Comparison of ENCODE assay signal across 10 cellular contexts in the genomic region with DNA sequence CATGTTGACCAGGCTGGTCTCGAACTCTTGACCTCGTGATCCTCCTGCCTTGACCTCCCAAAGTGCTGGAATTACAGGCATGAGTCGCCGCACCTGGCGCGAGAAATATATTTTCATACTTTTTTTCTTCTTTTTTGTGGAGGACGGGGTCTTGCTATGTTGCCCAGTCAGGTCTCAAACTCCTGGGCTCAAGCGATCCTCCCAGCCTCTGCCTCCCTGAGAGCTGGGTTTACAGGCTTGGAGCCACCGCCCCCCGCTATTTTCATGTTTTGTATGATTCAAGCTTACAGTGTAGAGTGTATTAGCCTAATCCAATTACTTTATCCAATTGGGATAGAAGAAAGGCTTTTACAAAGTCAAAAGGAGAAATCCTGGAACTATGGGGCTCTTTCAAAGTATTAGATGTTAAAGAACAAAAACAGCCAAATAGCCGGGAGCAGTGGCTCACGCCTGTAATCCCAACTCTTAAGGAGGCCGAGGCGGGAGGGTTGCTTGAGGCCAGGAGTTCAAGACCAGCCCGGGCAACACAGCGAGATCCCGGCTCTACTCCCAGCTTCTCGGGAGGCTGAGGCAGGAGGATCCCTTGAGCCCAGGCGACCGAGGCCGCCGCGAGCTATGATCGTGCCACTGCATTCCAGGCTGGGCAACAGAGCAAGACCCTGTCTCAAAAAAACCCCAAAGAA. TPM values are rescaled to one million over a fixed set of nuclear protein-coding genes. Genes with fewer than 3 reads are reported as not detected.
DNase-seq lines count a peak whose midpoint lies in the region; ATAC-seq and TF ChIP-seq lines count a peak whose summit lies in the region.
"Had no signal": no experiment of that assay in that cellular context is flagged by ENCODE, and none has a peak within 500 bp of the region (broad histone marks: within the 10 kb centered on the region; RNA-seq: fewer than 3 reads in every experiment).

No MANE protein-coding gene starts in this region.

- peak overlapping the region; percentile 88 for H3K4me3 Mint-ChIP-seq in activated naive CD8-positive, alpha-beta T cell treated with anti-CD3 and anti-CD28 coated beads for 36 hours

- H3K27ac ChIP-seq in lower lobe of right lung (peak overlapping the region; percentile 99), substantia nigra (ENCODE audit: low read depth, low read length, poor library complexity, severe bottlenecking) (peak overlapping the region; percentile 98)

- no peaks in the 10 kb centered on the region for H3K36me3 ChIP-seq in lower lobe of right lung

- H3K27me3 Mint-ChIP-seq in activated naive CD8-positive, alpha-beta T cell treated with anti-CD3 and anti-CD28 coated beads for 36 hours, result no peaks in the 10 kb centered on the region

- H3K4me3 ChIP-seq in lower lobe of right lung, result peak overlapping the region; percentile 73

- peaks cover 49% of the 10 kb centered on the region for H3K4me1 Mint-ChIP-seq in activated naive CD8-positive, alpha-beta T cell treated with anti-CD3 and anti-CD28 coated beads for 36 hours

- intact Hi-C loops in lower lobe of right lung (cut with DNase I), result no loop called here

- peaks cover 59% of the 10 kb centered on the region for H3K4me1 ChIP-seq in lower lobe of right lung

- peak overlapping the region; percentile 98 for H3K27ac Mint-ChIP-seq in activated naive CD8-positive, alpha-beta T cell treated with anti-CD3 and anti-CD28 coated beads for 36 hours

- TF ChIP-seq CTCF in lower lobe of right lung (IDR thresholded peaks at IDR 0.05), result no peak

- no peaks in the 10 kb centered on the region for H3K9me3 Mint-ChIP-seq in activated naive CD8-positive, alpha-beta T cell treated with anti-CD3 and anti-CD28 coated beads for 36 hours

- ATAC-seq in lower lobe of right lung (no peak), HG03175 (IDR thresholded peaks at IDR 0.05; ENCODE audit: unreplicated experiment) (no peak)

- H3K36me3 Mint-ChIP-seq in activated naive CD8-positive, alpha-beta T cell treated with anti-CD3 and anti-CD28 coated beads for 36 hours, result peaks cover 14% of the 10 kb centered on the region

- H3K27me3 ChIP-seq in lower lobe of right lung (ENCODE audit: low read depth), result no peaks in the 10 kb centered on the region

- no peaks in the 10 kb centered on the region for H3K9me3 ChIP-seq in lower lobe of right lung

- DNase-seq in NCI-H82 (lab: John Stamatoyannopoulos, UW) (peak; percentile 60), NCI-H82 treated with DMSO at 0.1 percent for 48 hours (lab: John Stamatoyannopoulos, UW; ENCODE audit: unreplicated experiment) (no peak), lower lobe of right lung (peak; percentile 26), substantia nigra (lab: John Stamatoyannopoulos, UW) (no peak), NCI-H146 treated with DMSO at 0.1 percent for 48 hours (lab: John Stamatoyannopoulos, UW; ENCODE audit: unreplicated experiment) (no peak), activated gamma-delta T cell treated with Interleukin-2 at 50 U/mL for 16 hours (no peak)
- no peak for DNase-seq in activated naive CD8-positive, alpha-beta T cell treated with anti-CD3 and anti-CD28 coated beads for 36 hours
- DNase-seq: 8988T; stimulated activated CD4-positive, alpha-beta T cell treated with anti-CD3 and anti-CD28 coated beads, Interleukin-1b, Interleukin-23, amount 100 ng/mL, for 48 hours had no signal

RNA-seq across cellular contexts. Expression of a gene that starts 1.4 kb away (rescaled TPM):
- total RNA-seq in activated naive CD8-positive, alpha-beta T cell treated with anti-CD3 and anti-CD28 coated beads for 36 hours, result 10 to 100 TPM; 55.6 to 57.0 TPM
- 64.5 TPM for total RNA-seq in lower lobe of right lung

RNA-seq across cellular contexts. Expression of a gene that starts 7.2 kb away (rescaled TPM):
- 10 to 100 TPM; 35.6 to 38.3 TPM for total RNA-seq in activated naive CD8-positive, alpha-beta T cell treated with anti-CD3 and anti-CD28 coated beads for 36 hours
- total RNA-seq in lower lobe of right lung, result 26.2 TPM

Comparison
In these comparisons a context has a peak if more than half of its experiments do, and no peak if none do; other contexts are left out.
1. DNase-seq: peak in NCI-H82 (single experiment) and lower lobe of right lung (single experiment); none in NCI-H82 treated with DMSO at 0.1 percent for 48 hours (single experiment), activated naive CD8-positive, alpha-beta T cell treated with anti-CD3 and anti-CD28 coated beads for 36 hours (single experiment), substantia nigra (0 of 49), NCI-H146 treated with DMSO at 0.1 percent for 48 hours (single experiment) and activated gamma-delta T cell treated with Interleukin-2 at 50 U/mL for 16 hours (single experiment).